11 cellular contexts compared by ENCODE assay signal in genomic region chr17:67855504-67856324, GRCh38. TPM values are rescaled to one million over a fixed set of nuclear protein-coding genes. Genes with fewer than 3 reads are reported as not detected.
DNase-seq lines count a peak whose midpoint lies in the region; ATAC-seq and TF ChIP-seq lines count a peak whose summit lies in the region.
"Had no signal": no experiment of that assay in that cellular context is flagged by ENCODE, and none has a peak within 500 bp of the region (broad histone marks: within the 10 kb centered on the region; RNA-seq: fewer than 3 reads in every experiment).

No MANE protein-coding gene starts in this region.

- WGBS in spleen, 5 donors = 29 to 43% (median 33%) methylated on average over 11 of the region's 11 CpGs

- CTCF ChIA-PET in activated CD4-positive, alpha-beta T cell treated with anti-CD3 and anti-CD28 coated beads for 36 hours (lab: Charles Lee) = interaction anchor here (0.6 to 1.4 kb wide), 3 partner anchors 8 to 516 kb away, joined by 3 read pairs; no protein-coding TSS in a partner anchor

- intact Hi-C loops in activated CD4-positive, alpha-beta T cell treated with anti-CD3 and anti-CD28 coated beads for 36 hours (cut with DNase I, micrococcal nuclease) = no loop called here
- intact Hi-C loops in spleen (cut with DNase I; ENCODE audit: low total_unique reads) (no loop called here), posterior vena cava (cut with DNase I) (no loop called here)

- H3K27ac Mint-ChIP-seq in activated CD4-positive, alpha-beta T cell treated with anti-CD3 and anti-CD28 coated beads for 36 hours = peak overlapping the region; percentile 88
- peak overlapping the region; percentile 64 for H3K27ac Mint-ChIP-seq in activated naive CD8-positive, alpha-beta T cell

- peak overlapping the region in 2 of 8 donors; percentile 6 to 38 for H3K4me3 ChIP-seq in spleen
- H3K4me3 ChIP-seq: A549, left lung had no signal

- peak; percentile 69 for ATAC-seq in activated CD4-positive, alpha-beta T cell treated with anti-CD3 and anti-CD28 coated beads for 36 hours
- no peak for ATAC-seq in HG02840 (IDR thresholded peaks at IDR 0.05; ENCODE audit: low FRiP score, unreplicated experiment)
- ATAC-seq: A549, left lung had no signal

- peak overlapping the region; percentile 51 for H3K4me3 Mint-ChIP-seq in activated CD4-positive, alpha-beta T cell treated with anti-CD3 and anti-CD28 coated beads for 36 hours
- H3K4me3 Mint-ChIP-seq in activated naive CD8-positive, alpha-beta T cell = peak overlapping the region; percentile 79

- POLR2A ChIA-PET in activated CD4-positive, alpha-beta T cell treated with anti-CD3 and anti-CD28 coated beads for 36 hours (lab: Charles Lee) = interaction anchor here (0.7 kb wide), 1 partner anchor 8 kb away, joined by 4 read pairs; no protein-coding TSS in a partner anchor

- no peak for TF ChIP-seq POLR2A in spleen (IDR thresholded peaks at IDR 0.05)

- DNase-seq in activated CD4-positive, alpha-beta T cell treated with anti-CD3 and anti-CD28 coated beads for 36 hours = no peak
- no peak for DNase-seq in activated CD4-positive, alpha-beta T cell treated with anti-CD3 and anti-CD28 coated beads for 1 hour
- DNase-seq in NAMALWA (ENCODE audit: low spot score) = peak; percentile 63
- DNase-seq in spleen = no peak
- DNase-seq in posterior vena cava (ENCODE audit: low spot score) = no peak
- DNase-seq in DMS79 (lab: John Stamatoyannopoulos, UW) = no peak
- DNase-seq: foreskin melanocyte, left lung had no signal

- peaks cover 14 to 98% (median 70%) of the 10 kb centered on the region in 6 donors for H3K4me1 ChIP-seq in spleen

- H3K4me1 Mint-ChIP-seq in activated CD4-positive, alpha-beta T cell treated with anti-CD3 and anti-CD28 coated beads for 36 hours = peaks cover 61% of the 10 kb centered on the region
- H3K4me1 Mint-ChIP-seq in activated naive CD8-positive, alpha-beta T cell (ENCODE audit: low read depth) = peaks cover 71% of the 10 kb centered on the region

- peak overlapping the region in 7 of 8 donors; percentile 23 to 70 (median 43) for H3K27ac ChIP-seq in spleen
- H3K27ac ChIP-seq: A549 had no signal

- peaks cover 31% of the 10 kb centered on the region for H3K36me3 Mint-ChIP-seq in activated CD4-positive, alpha-beta T cell treated with anti-CD3 and anti-CD28 coated beads for 36 hours (ENCODE audit: low read depth)
- peaks cover 9% of the 10 kb centered on the region for H3K36me3 Mint-ChIP-seq in activated naive CD8-positive, alpha-beta T cell

- H3K36me3 ChIP-seq in spleen = peaks cover 0 to 18% (median 9%) of the 10 kb centered on the region in 6 donors

- no peaks in the 10 kb centered on the region for H3K9me3 ChIP-seq in spleen
- H3K9me3 ChIP-seq: A549, left lung had no signal

- no peaks in the 10 kb centered on the region for H3K9me3 Mint-ChIP-seq in activated CD4-positive, alpha-beta T cell treated with anti-CD3 and anti-CD28 coated beads for 36 hours (ENCODE audit: low read depth)
- H3K9me3 Mint-ChIP-seq in activated naive CD8-positive, alpha-beta T cell (ENCODE audit: low read depth) = no peaks in the 10 kb centered on the region

- no peak for TF ChIP-seq CTCF in spleen (IDR thresholded peaks at IDR 0.05 in 8 of 11, conservative IDR thresholded peaks at IDR 0.05 in 3 of 11)

- H3K27me3 ChIP-seq in spleen (replicated peaks in 1 of 7) = no peaks in the 10 kb centered on the region
- H3K27me3 ChIP-seq: left lung had no signal

- no peaks in the 10 kb centered on the region for H3K27me3 Mint-ChIP-seq in activated CD4-positive, alpha-beta T cell treated with anti-CD3 and anti-CD28 coated beads for 36 hours
- H3K27me3 Mint-ChIP-seq in activated naive CD8-positive, alpha-beta T cell = no peaks in the 10 kb centered on the region

RNA-seq across cellular contexts. Expression of gene BPTF, which starts 30.4 kb away (rescaled TPM):
- 100 to 1,000 TPM in 1 of 2 experiments, 10 to 100 TPM in 1; 77.6 to 109 TPM for total RNA-seq in activated CD4-positive, alpha-beta T cell treated with anti-CD3 and anti-CD28 coated beads for 36 hours
- total RNA-seq in spleen (100 to 1,000 TPM; 113 to 148 (median 128) TPM), posterior vena cava (10 to 100 TPM; 70.1 to 70.8 TPM)
- 10 to 100 TPM; 12.3 to 17.8 (median 15.1) TPM for polyA plus RNA-seq in spleen
